10 cellular contexts compared by ENCODE assay signal in genomic region chr2:46351388-46352141, GRCh38. TPM values are rescaled to one million over a fixed set of nuclear protein-coding genes. Genes with fewer than 3 reads are reported as not detected.
DNase-seq lines count a peak whose midpoint lies in the region; ATAC-seq, FAIRE-seq and TF ChIP-seq lines count a peak whose summit lies in the region.
"Had no signal": no experiment of that assay in that cellular context is flagged by ENCODE, and none has a peak within 500 bp of the region (broad histone marks: within the 10 kb centered on the region; RNA-seq: fewer than 3 reads in every experiment).

No MANE protein-coding gene starts in this region.

- H3K27ac ChIP-seq in dorsolateral prefrontal cortex (peak overlapping the region in 46 of 59 donors; percentile 7 to 85 (median 60)), small intestine (ENCODE audit: low read depth in 1 of 2, low read length in 1 of 2) (peak overlapping the region; percentile 42 to 63), aorta (ENCODE audit: low read depth in 1 of 2, low read length in 2 of 2) (no peak overlapping the region), substantia nigra (ENCODE audit: low read depth, low read length, poor library complexity, severe bottlenecking) (no peak overlapping the region)

- 59 to 80% (median 67%) methylated on average over 14 of the region's 14 CpGs for WGBS in small intestine, 3 donors
- 66 to 73% methylated on average over 14 of the region's 14 CpGs for WGBS in aorta, 2 donors
- WGBS in lower leg skin, 2 donors, result 72 to 76% methylated on average over 14 of the region's 14 CpGs

- FAIRE-seq in small intestine (lab: Jason Lieb, UNC), result no peak
- FAIRE-seq: A549 had no signal

- TF ChIP-seq CTCF in dorsolateral prefrontal cortex (IDR thresholded peaks at IDR 0.05 in 54 of 56, conservative IDR thresholded peaks at IDR 0.05 in 2 of 56; ENCODE audit: low read depth in 1 of 56, partially characterized antibody in 56 of 56) (no peak), lower leg skin (IDR thresholded peaks at IDR 0.05) (no peak)

- ATAC-seq in Right ventricle myocardium inferior (peak; percentile 28), aorta (ENCODE audit: low FRiP score) (peak; percentile 45)

- intact Hi-C loops in Right ventricle myocardium inferior (cut with DNase I) (loop anchor here (2.0 kb wide), 1 partner anchor 51 kb away; no protein-coding TSS in a partner anchor), cardiac septum (cut with DNase I) (loop anchor here (5.0 kb wide), 2 partner anchors 39 to 54 kb away; partner anchors contain the start of gene EPAS1), dorsolateral prefrontal cortex (cut with DNase I) (no loop called here), aorta (cut with DNase I) (no loop called here), lower leg skin (cut with DNase I; ENCODE audit: low total_unique reads) (no loop called here)

- no peaks in the 10 kb centered on the region for H3K9me3 ChIP-seq in small intestine (ENCODE audit: control insufficient read depth, low read depth)
- H3K9me3 ChIP-seq in aorta (ENCODE audit: control insufficient read depth, low read length), result no peaks in the 10 kb centered on the region
- H3K9me3 ChIP-seq: A549 had no signal

- peak; percentile 78 for DNase-seq in Right ventricle myocardium inferior (ENCODE audit: missing footprints)
- no peak for DNase-seq in cardiac septum (ENCODE audit: low spot score)
- no peak for DNase-seq in dorsolateral prefrontal cortex
- peak; percentile 58 for DNase-seq in small intestine
- DNase-seq in aorta, result peak; percentile 66 to 81
- DNase-seq in substantia nigra (lab: John Stamatoyannopoulos, UW), result no peak
- DNase-seq in lower leg skin (ENCODE audit: low spot score in 2 of 2), result no peak
- no peak for DNase-seq in RPMI8226
- DNase-seq: NCI-H526 had no signal

- H3K4me3 ChIP-seq in dorsolateral prefrontal cortex (peak overlapping the region in 4 of 59 donors; percentile 2 to 19 (median 10)), small intestine (ENCODE audit: low read depth in 1 of 2, low read length in 2 of 2) (no peak overlapping the region), aorta (ENCODE audit: low read length in 2 of 2) (no peak overlapping the region), lower leg skin (ENCODE audit: low read depth, poor library complexity, severe bottlenecking) (no peak overlapping the region)
- H3K4me3 ChIP-seq: A549 had no signal

- H3K27me3 ChIP-seq in dorsolateral prefrontal cortex, result peaks cover 0 to 7% (median 0%) of the 10 kb centered on the region in 45 donors
- H3K27me3 ChIP-seq in small intestine (ENCODE audit: control insufficient read depth in 2 of 2, insufficient read depth in 2 of 2, low read length in 2 of 2), result no peaks in the 10 kb centered on the region
- H3K27me3 ChIP-seq in aorta (ENCODE audit: control insufficient read depth in 1 of 2, insufficient read depth in 2 of 2, low read length in 1 of 2), result no peaks in the 10 kb centered on the region

- no peak for TF ChIP-seq POLR2A in lower leg skin (IDR thresholded peaks at IDR 0.05)

- H3K4me1 ChIP-seq in small intestine (ENCODE audit: control insufficient read depth in 2 of 2, insufficient read depth in 1 of 2, low read depth in 1 of 2, low read length in 1 of 2), result no peaks in the 10 kb centered on the region
- peaks cover 0 to under 1% of the 10 kb centered on the region in 2 donors for H3K4me1 ChIP-seq in aorta (ENCODE audit: control insufficient read depth in 1 of 2, insufficient read depth in 2 of 2, low read length in 2 of 2)
- H3K4me1 ChIP-seq: A549 had no signal

- H3K36me3 ChIP-seq in small intestine (ENCODE audit: control insufficient read depth in 2 of 2, insufficient read depth in 2 of 2, low read length in 2 of 2) (peaks cover 8 to 10% of the 10 kb centered on the region in 2 donors), aorta (ENCODE audit: control insufficient read depth in 1 of 2, insufficient read depth in 2 of 2, low read length in 1 of 2) (peaks cover 3 to 6% of the 10 kb centered on the region in 2 donors)

RNA-seq across cellular contexts. Expression of gene EPAS1, which starts 54.4 kb away (rescaled TPM):
- total RNA-seq in Right ventricle myocardium inferior (205 TPM), cardiac septum (139 TPM), dorsolateral prefrontal cortex (100 to 1,000 TPM in 100 of 120 experiments, 10 to 100 TPM in 20; 63.6 to 481 (median 129) TPM), aorta (100 to 1,000 TPM; 414 to 954 TPM), lower leg skin (100 to 1,000 TPM; 126 to 249 (median 148) TPM)
- polyA plus RNA-seq in small intestine (100 to 1,000 TPM in 1 of 3 donors, 10 to 100 TPM in 2; 63.0 to 106 (median 65.3) TPM), aorta (100 to 1,000 TPM; 213 to 392 TPM)

Comparison
In these comparisons a context has a peak if more than half of its experiments do, and no peak if none do; other contexts are left out.
1. DNase-seq: peak in Right ventricle myocardium inferior (single experiment), small intestine (single experiment) and aorta (2 of 2); none in cardiac septum (single experiment), dorsolateral prefrontal cortex (0 of 10), substantia nigra (0 of 49), lower leg skin (0 of 2) and RPMI8226 (single experiment).
2. H3K27ac ChIP-seq: peak in dorsolateral prefrontal cortex (46 of 59) and small intestine (2 of 2); none in aorta (0 of 2) and substantia nigra (single experiment).
3. intact Hi-C loops: an anchor here in Right ventricle myocardium inferior (2.0 kb wide) and cardiac septum (5.0 kb wide); none called in dorsolateral prefrontal cortex, aorta and lower leg skin.